10 cellular contexts compared by ENCODE assay signal in the genomic region with DNA sequence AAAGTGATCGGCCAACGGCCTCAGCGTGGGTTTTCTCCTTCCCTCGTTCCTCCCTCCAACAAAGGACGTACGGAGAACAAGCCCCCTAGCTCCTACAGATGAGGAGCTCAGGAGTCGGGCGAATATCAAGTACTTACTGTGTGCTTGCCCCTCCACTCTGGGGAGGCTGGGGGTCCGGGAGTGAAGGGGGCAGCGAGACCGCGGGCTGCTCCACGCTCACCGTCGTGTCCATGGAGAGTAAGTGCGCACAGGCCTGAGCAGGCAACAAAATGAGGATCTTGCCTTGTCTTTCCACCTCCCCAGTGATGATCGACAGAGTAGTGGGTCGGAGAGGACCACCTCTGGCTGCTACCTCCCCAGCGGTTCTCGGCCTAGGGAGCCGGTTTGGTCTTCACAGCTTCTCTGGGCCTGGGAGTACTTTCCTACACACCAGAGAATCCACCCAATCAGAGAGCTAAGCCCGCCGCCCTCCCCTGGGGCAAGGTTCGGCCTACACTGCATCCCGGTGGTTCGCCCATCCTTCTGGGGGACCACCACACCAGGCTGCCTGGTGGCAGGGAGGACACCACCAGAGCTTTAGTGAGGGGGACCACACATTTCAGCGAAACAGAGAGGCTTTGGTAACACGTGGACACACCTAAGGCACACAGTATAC. TPM values are rescaled to one million over a fixed set of nuclear protein-coding genes. Genes with fewer than 3 reads are reported as not detected.
DNase-seq lines count a peak whose midpoint lies in the region; ATAC-seq and TF ChIP-seq lines count a peak whose summit lies in the region.
"Had no signal": no experiment of that assay in that cellular context is flagged by ENCODE, and none has a peak within 500 bp of the region (broad histone marks: within the 10 kb centered on the region; RNA-seq: fewer than 3 reads in every experiment).

No MANE protein-coding gene starts in this region.

- no peaks in the 10 kb centered on the region for H4K20me1 ChIP-seq in Loucy (ENCODE audit: insufficient read depth, low read length, poor library complexity, severe bottlenecking)

- peak overlapping the region; percentile 85 for H3K4me3 Mint-ChIP-seq in neural crest cell

- no peak overlapping the region for H3K27ac ChIP-seq in AG04450 (ENCODE audit: low read depth, low read length)

- H3K27ac Mint-ChIP-seq in neural crest cell (ENCODE audit: unreplicated experiment), result no peak overlapping the region

- H3K4me2 ChIP-seq in Loucy (ENCODE audit: low read depth, low read length, poor library complexity, severe bottlenecking), result peak overlapping the region; percentile 79

- no peaks in the 10 kb centered on the region for H3K79me2 ChIP-seq in Loucy (ENCODE audit: insufficient read depth, low read length)

- H3F3A ChIP-seq in Loucy (ENCODE audit: low read depth), result no peaks in the 10 kb centered on the region

- H3K27me3 Mint-ChIP-seq in neural crest cell (ENCODE audit: low read depth), result peaks cover 2% of the 10 kb centered on the region

- CTCF ChIA-PET in AG04450 (lab: Charles Lee), result interaction anchor here (1.2 to 3.6 kb wide), 2 partner anchors 13 kb away, joined by 4 to 24 read pairs; no protein-coding TSS in a partner anchor

- peaks cover 15% of the 10 kb centered on the region for H3K36me3 Mint-ChIP-seq in neural crest cell (ENCODE audit: low read depth)

- H3K9me3 Mint-ChIP-seq in neural crest cell, result peaks cover 20% of the 10 kb centered on the region

- H3K9ac ChIP-seq in Loucy (ENCODE audit: low read depth, low read length, poor library complexity, severe bottlenecking), result no peak overlapping the region

- no peak for ATAC-seq in HG02763 (IDR thresholded peaks at IDR 0.05; ENCODE audit: unreplicated experiment)
- ATAC-seq: HCT116 had no signal

- H3K27me3 ChIP-seq in AG04450 (ENCODE audit: control insufficient read depth, insufficient read depth, low read length) (no peaks in the 10 kb centered on the region), Loucy (ENCODE audit: insufficient read depth, low read length, poor library complexity, severe bottlenecking) (peaks cover 5% of the 10 kb centered on the region)

- no peaks in the 10 kb centered on the region for H3K9me2 ChIP-seq in Loucy (replicated peaks; ENCODE audit: low read depth, low read length)

- POLR2A ChIA-PET in AG04450 (lab: Yijun Ruan, JAX), result interaction anchor here (0.5 to 1.3 kb wide), 3 partner anchors 13 to 363 kb away, joined by 3 to 4 read pairs (median 3); no protein-coding TSS in a partner anchor

- H3K36me3 ChIP-seq in Loucy (ENCODE audit: insufficient read depth, low read length), result no peaks in the 10 kb centered on the region

- H2AFZ ChIP-seq in Loucy (ENCODE audit: low read length), result peak overlapping the region; percentile 95; the same call in 1 of the 2 replicates

- TF ChIP-seq CTCF in AG04450 (IDR thresholded peaks at IDR 0.05; ENCODE audit: low read depth, low read length), result no peak
- no peak for TF ChIP-seq CTCF in Loucy (conservative IDR thresholded peaks at IDR 0.05; ENCODE audit: low read length)
- TF ChIP-seq CTCF in epithelial cell of esophagus (IDR thresholded peaks at IDR 0.05; ENCODE audit: insufficient read depth, low read depth, low read length, missing control alignments), result no peak
- no peak for TF ChIP-seq CTCF in neural crest cell (conservative IDR thresholded peaks at IDR 0.05)

- peaks cover 6% of the 10 kb centered on the region for H3K4me1 ChIP-seq in Loucy (ENCODE audit: insufficient read depth, low read length, poor library complexity, severe bottlenecking)

- H3K9me3 ChIP-seq in AG04450 (ENCODE audit: control insufficient read depth, insufficient read depth, low read length), result peaks cover 20% of the 10 kb centered on the region
- no peaks in the 10 kb centered on the region; the same call in 1 of the 2 replicates for H3K9me3 ChIP-seq in Loucy (ENCODE audit: insufficient read depth, low read depth, low read length)

- peaks cover 18% of the 10 kb centered on the region for H3K4me1 Mint-ChIP-seq in neural crest cell

- no peak for DNase-seq in AG04450 (ENCODE audit: low read depth, low spot score)
- no peak for DNase-seq in epithelial cell of esophagus (ENCODE audit: low read depth)
- DNase-seq in neural crest cell (ENCODE audit: low read depth, low spot score), result no peak
- no peak for DNase-seq in head of caudate nucleus
- DNase-seq in NCI-H2196 (lab: John Stamatoyannopoulos, UW; ENCODE audit: unreplicated experiment), result no peak
- DNase-seq in NCI-H1105 treated with DMSO at 0.1 percent for 48 hours (lab: John Stamatoyannopoulos, UW), result no peak
- DNase-seq: NCI-H1436 had no signal

- H3K4me3 ChIP-seq in AG04450 (ENCODE audit: low read depth, low read length), result peak overlapping the region; percentile 69
- peak overlapping the region; percentile 73 for H3K4me3 ChIP-seq in Loucy (ENCODE audit: low read length, poor library complexity, severe bottlenecking)
- peak overlapping the region; percentile 56 for H3K4me3 ChIP-seq in epithelial cell of esophagus (ENCODE audit: low read length)

- intact Hi-C loops in head of caudate nucleus (cut with DNase I), result no loop called here

RNA-seq across cellular contexts. Expression of gene TRANK1, which starts 0.6 kb away (rescaled TPM):
- polyA plus RNA-seq in AG04450 (2011; rRNA removed), result 22.4 and 26.1 TPM in 2 replicates
- 45.1 and 57.2 TPM in 2 replicates for polyA minus RNA-seq in AG04450 (2011; rRNA and poly(A)+ RNA removed)
- total RNA-seq in neural crest cell, result 8.9 and 11.3 TPM in 2 replicates

RNA-seq across cellular contexts. Expression of gene EPM2AIP1, which starts 47.5 kb away (rescaled TPM):
- polyA plus RNA-seq in AG04450 (2011; rRNA removed), result 11.0 and 15.3 TPM in 2 replicates
- polyA minus RNA-seq in AG04450 (2011; rRNA and poly(A)+ RNA removed), result 15.6 and 21.2 TPM in 2 replicates
- total RNA-seq in neural crest cell, result 27.9 and 30.1 TPM in 2 replicates

RNA-seq across cellular contexts. Expression of gene MLH1, which starts 47.9 kb away (rescaled TPM):
- polyA plus RNA-seq in AG04450 (2011; rRNA removed), result 30.9 and 38.2 TPM in 2 replicates
- 20.6 and 25.4 TPM in 2 replicates for polyA minus RNA-seq in AG04450 (2011; rRNA and poly(A)+ RNA removed)
- 62.7 and 63.6 TPM in 2 replicates for total RNA-seq in neural crest cell
